ENCODE assay signal across 3 cellular contexts in the genomic region with DNA sequence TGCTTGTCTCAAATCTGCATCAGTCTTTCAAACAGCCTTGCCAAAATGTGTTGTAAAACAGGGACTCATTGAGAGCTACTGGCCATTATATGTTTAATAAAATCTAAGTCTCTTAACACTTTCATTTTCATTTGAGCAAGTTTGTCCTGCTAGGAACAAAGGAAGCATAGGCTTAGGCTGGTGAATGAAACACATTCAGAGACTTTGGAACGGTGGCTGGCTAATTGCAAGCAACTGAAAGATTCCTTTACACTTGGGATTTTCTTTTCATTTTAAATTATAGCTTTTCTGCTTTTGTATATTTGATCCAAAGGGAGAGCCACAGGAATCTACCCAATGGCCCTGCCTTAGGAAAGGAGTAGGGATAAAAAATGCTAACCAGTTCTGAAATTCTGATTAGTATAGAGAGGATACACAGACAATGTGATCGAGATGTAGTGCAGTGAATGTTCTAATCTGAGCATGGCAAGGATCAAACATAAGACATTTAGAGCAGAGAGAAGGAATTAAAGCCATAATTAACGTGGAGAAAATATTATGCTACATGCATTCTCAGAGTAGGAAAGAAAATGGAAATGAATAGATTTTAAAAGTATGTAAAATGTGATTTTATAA.
TF ChIP-seq lines count a peak whose summit lies in the region.

No MANE protein-coding gene starts in this region.

TF ChIP-seq in SK-N-SH treated with all-trans-retinoic acid at 6 μM for 48 hours, 23 proteins besides CTCF, POLR2A, EP300 and RAD21:
- TF ChIP-seq ZFP30 (CRISPR knock-in tag; IDR thresholded peaks at IDR 0.05) (no peak), CSDC2 (CRISPR knock-in tag; IDR thresholded peaks at IDR 0.05) (no peak), ESRRG (CRISPR knock-in tag; IDR thresholded peaks at IDR 0.05) (no peak), GLIS3 (CRISPR knock-in tag; IDR thresholded peaks at IDR 0.05) (no peak), ZC3H10 (CRISPR knock-in tag; IDR thresholded peaks at IDR 0.05) (no peak), SNAI2 (CRISPR knock-in tag; IDR thresholded peaks at IDR 0.05) (no peak), PPARA (CRISPR knock-in tag; IDR thresholded peaks at IDR 0.05; ENCODE audit: borderline replicate concordance) (no peak), TCF4 (CRISPR knock-in tag; IDR thresholded peaks at IDR 0.05; ENCODE audit: borderline replicate concordance) (no peak)
- TF ChIP-seq, protein P1, sequence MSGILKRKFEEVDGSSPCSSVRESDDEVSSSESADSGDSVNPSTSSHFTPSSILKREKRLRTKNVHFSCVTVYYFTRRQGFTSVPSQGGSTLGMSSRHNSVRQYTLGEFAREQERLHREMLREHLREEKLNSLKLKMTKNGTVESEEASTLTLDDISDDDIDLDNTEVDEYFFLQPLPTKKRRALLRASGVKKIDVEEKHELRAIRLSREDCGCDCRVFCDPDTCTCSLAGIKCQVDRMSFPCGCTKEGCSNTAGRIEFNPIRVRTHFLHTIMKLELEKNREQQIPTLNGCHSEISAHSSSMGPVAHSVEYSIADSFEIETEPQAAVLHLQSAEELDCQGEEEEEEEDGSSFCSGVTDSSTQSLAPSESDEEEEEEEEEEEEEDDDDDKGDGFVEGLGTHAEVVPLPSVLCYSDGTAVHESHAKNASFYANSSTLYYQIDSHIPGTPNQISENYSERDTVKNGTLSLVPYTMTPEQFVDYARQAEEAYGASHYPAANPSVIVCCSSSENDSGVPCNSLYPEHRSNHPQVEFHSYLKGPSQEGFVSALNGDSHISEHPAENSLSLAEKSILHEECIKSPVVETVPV (CRISPR knock-in tag; IDR thresholded peaks at IDR 0.05), result no peak
- TF ChIP-seq, protein P2, sequence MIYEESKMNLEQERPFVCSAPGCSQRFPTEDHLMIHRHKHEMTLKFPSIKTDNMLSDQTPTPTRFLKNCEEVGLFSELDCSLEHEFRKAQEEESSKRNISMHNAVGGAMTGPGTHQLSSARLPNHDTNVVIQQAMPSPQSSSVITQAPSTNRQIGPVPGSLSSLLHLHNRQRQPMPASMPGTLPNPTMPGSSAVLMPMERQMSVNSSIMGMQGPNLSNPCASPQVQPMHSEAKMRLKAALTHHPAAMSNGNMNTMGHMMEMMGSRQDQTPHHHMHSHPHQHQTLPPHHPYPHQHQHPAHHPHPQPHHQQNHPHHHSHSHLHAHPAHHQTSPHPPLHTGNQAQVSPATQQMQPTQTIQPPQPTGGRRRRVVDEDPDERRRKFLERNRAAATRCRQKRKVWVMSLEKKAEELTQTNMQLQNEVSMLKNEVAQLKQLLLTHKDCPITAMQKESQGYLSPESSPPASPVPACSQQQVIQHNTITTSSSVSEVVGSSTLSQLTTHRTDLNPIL (CRISPR knock-in tag; IDR thresholded peaks at IDR 0.05; ENCODE audit: low read depth), result no peak
- TF ChIP-seq, protein P3, sequence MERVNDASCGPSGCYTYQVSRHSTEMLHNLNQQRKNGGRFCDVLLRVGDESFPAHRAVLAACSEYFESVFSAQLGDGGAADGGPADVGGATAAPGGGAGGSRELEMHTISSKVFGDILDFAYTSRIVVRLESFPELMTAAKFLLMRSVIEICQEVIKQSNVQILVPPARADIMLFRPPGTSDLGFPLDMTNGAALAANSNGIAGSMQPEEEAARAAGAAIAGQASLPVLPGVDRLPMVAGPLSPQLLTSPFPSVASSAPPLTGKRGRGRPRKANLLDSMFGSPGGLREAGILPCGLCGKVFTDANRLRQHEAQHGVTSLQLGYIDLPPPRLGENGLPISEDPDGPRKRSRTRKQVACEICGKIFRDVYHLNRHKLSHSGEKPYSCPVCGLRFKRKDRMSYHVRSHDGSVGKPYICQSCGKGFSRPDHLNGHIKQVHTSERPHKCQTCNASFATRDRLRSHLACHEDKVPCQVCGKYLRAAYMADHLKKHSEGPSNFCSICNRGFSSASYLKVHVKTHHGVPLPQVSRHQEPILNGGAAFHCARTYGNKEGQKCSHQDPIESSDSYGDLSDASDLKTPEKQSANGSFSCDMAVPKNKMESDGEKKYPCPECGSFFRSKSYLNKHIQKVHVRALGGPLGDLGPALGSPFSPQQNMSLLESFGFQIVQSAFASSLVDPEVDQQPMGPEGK (CRISPR knock-in tag; IDR thresholded peaks at IDR 0.05; ENCODE audit: borderline replicate concordance), result no peak

TF ChIP-seq in SK-N-SH, 30 proteins besides CTCF, POLR2A, EP300 and RAD21:
- TF ChIP-seq RCOR1 (IDR thresholded peaks at IDR 0.05; ENCODE audit: low read length) (no peak), ELF1 (IDR thresholded peaks at IDR 0.05) (no peak), RFX5 (IDR thresholded peaks at IDR 0.05; ENCODE audit: low read length) (no peak), NRF1 (IDR thresholded peaks at IDR 0.05; ENCODE audit: low read depth, low read length) (no peak), JUND (IDR thresholded peaks at IDR 0.05) (no peak), MEF2A (IDR thresholded peaks at IDR 0.05; ENCODE audit: borderline replicate concordance, low read depth) (no peak)
- TF ChIP-seq, protein P4, sequence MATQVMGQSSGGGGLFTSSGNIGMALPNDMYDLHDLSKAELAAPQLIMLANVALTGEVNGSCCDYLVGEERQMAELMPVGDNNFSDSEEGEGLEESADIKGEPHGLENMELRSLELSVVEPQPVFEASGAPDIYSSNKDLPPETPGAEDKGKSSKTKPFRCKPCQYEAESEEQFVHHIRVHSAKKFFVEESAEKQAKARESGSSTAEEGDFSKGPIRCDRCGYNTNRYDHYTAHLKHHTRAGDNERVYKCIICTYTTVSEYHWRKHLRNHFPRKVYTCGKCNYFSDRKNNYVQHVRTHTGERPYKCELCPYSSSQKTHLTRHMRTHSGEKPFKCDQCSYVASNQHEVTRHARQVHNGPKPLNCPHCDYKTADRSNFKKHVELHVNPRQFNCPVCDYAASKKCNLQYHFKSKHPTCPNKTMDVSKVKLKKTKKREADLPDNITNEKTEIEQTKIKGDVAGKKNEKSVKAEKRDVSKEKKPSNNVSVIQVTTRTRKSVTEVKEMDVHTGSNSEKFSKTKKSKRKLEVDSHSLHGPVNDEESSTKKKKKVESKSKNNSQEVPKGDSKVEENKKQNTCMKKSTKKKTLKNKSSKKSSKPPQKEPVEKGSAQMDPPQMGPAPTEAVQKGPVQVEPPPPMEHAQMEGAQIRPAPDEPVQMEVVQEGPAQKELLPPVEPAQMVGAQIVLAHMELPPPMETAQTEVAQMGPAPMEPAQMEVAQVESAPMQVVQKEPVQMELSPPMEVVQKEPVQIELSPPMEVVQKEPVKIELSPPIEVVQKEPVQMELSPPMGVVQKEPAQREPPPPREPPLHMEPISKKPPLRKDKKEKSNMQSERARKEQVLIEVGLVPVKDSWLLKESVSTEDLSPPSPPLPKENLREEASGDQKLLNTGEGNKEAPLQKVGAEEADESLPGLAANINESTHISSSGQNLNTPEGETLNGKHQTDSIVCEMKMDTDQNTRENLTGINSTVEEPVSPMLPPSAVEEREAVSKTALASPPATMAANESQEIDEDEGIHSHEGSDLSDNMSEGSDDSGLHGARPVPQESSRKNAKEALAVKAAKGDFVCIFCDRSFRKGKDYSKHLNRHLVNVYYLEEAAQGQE (IDR thresholded peaks at IDR 0.05; ENCODE audit: low read depth, low read length), result no peak

TF ChIP-seq in endothelial cell of umbilical vein, 7 proteins besides CTCF, POLR2A, EP300 and RAD21:
- no peak for TF ChIP-seq FOS (IDR thresholded peaks at IDR 0.05; ENCODE audit: borderline replicate concordance, insufficient read depth, low read length)
- no peak for TF ChIP-seq JUN (IDR thresholded peaks at IDR 0.05; ENCODE audit: borderline replicate concordance, insufficient read depth, insufficient read length, low read depth)
- TF ChIP-seq GATA2 (IDR thresholded peaks at IDR 0.05; ENCODE audit: insufficient read depth, insufficient read length, low read depth, low read length), result no peak
- no peak for TF ChIP-seq MYC (IDR thresholded peaks at IDR 0.05; ENCODE audit: low read depth, low read length)
- TF ChIP-seq POLR2AphosphoS5 (IDR thresholded peaks at IDR 0.05; ENCODE audit: insufficient read depth, low read depth, low read length), result no peak
- no peak for TF ChIP-seq EZH2 (IDR thresholded peaks at IDR 0.05; ENCODE audit: borderline replicate concordance, low read depth, low read length, severe bottlenecking)
- TF ChIP-seq, protein P5, sequence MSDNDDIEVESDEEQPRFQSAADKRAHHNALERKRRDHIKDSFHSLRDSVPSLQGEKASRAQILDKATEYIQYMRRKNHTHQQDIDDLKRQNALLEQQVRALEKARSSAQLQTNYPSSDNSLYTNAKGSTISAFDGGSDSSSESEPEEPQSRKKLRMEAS (IDR thresholded peaks at IDR 0.05; ENCODE audit: insufficient read depth, insufficient read length), result no peak
